Comparison of ENCODE assay signal across 8 cellular contexts in genomic region chr17:43766413-43767052, GRCh38. TPM values are rescaled to one million over a fixed set of nuclear protein-coding genes. Genes with fewer than 3 reads are reported as not detected.
DNase-seq lines count a peak whose midpoint lies in the region; ATAC-seq and TF ChIP-seq lines count a peak whose summit lies in the region.

No MANE protein-coding gene starts in this region.

- no peak overlapping the region for H3K4me2 ChIP-seq in trophoblast cell (ENCODE audit: low read length)

- no peak overlapping the region for H3K9ac ChIP-seq in trophoblast cell (ENCODE audit: low read length)

- H3K23ac ChIP-seq in trophoblast cell (ENCODE audit: low read length), result no peak overlapping the region

- no peak overlapping the region for H4K91ac ChIP-seq in trophoblast cell (ENCODE audit: low read depth, low read length)

- no peak overlapping the region for H3K18ac ChIP-seq in trophoblast cell (ENCODE audit: low read length)

- peaks cover 1% of the 10 kb centered on the region for H3K9me3 ChIP-seq in trophoblast cell (ENCODE audit: insufficient read depth, low read depth, low read length)

- no peak overlapping the region for H2AFZ ChIP-seq in trophoblast cell (ENCODE audit: insufficient read depth, low read length, poor library complexity)

- peak; percentile 78 for TF ChIP-seq CTCF in foreskin fibroblast (IDR thresholded peaks at IDR 0.05; ENCODE audit: low read depth, low read length)

- H2BK5ac ChIP-seq in trophoblast cell (ENCODE audit: low read depth, low read length, poor library complexity), result no peak overlapping the region

- WGBS in trophoblast cell (ENCODE audit: extremely low coverage, insufficient coverage, insufficient read length), result no CpG with 5 or more reads among the region's 7 CpGs

- no peak for ATAC-seq in GM19035 (IDR thresholded peaks at IDR 0.05; ENCODE audit: unreplicated experiment)

- H2BK120ac ChIP-seq in trophoblast cell (ENCODE audit: insufficient read depth, low read length, poor library complexity), result no peak overlapping the region

- H2AK5ac ChIP-seq in trophoblast cell (ENCODE audit: low read length), result no peak overlapping the region

- no peak overlapping the region for H4K8ac ChIP-seq in trophoblast cell (ENCODE audit: low read depth, low read length)

- H3K4me1 ChIP-seq in trophoblast cell (ENCODE audit: control insufficient read depth in 1 of 2, insufficient read depth in 2 of 2, low read length in 2 of 2), result no peaks in the 10 kb centered on the region

- H4K12ac ChIP-seq in trophoblast cell (ENCODE audit: low read depth, low read length), result no peak overlapping the region

- DNase-seq in NCI-H524 (lab: John Stamatoyannopoulos, UW) (peak; percentile 31 to 59), NCI-H524 treated with DMSO at 0.1 percent for 48 hours (lab: John Stamatoyannopoulos, UW) (no peak), NCI-H1694 (lab: John Stamatoyannopoulos, UW) (peak; percentile 43), foreskin fibroblast (peak; percentile 35 to 78), trophoblast cell (peak; percentile 38 to 69), LoVo (ENCODE audit: low spot score) (no peak)
- peak; percentile 73 for DNase-seq in activated CD8-positive, alpha-beta memory T cell treated with anti-CD3 and anti-CD28 coated beads, Interleukin-2, amount 50 U/mL, for 48 hours

- no peak overlapping the region for H3K14ac ChIP-seq in trophoblast cell (ENCODE audit: low read length)

- no peaks in the 10 kb centered on the region for H3K79me1 ChIP-seq in trophoblast cell (ENCODE audit: low read length)

- H2BK12ac ChIP-seq in trophoblast cell (ENCODE audit: low read length), result no peak overlapping the region

- peaks cover 32 to 37% of the 10 kb centered on the region in 2 experiments for H3K36me3 ChIP-seq in trophoblast cell (ENCODE audit: control insufficient read depth in 1 of 2, insufficient read depth in 2 of 2, low read length in 2 of 2)

- no peaks in the 10 kb centered on the region for H3K27me3 ChIP-seq in trophoblast cell (ENCODE audit: insufficient read depth, low read length)

- H3K27ac ChIP-seq in trophoblast cell (ENCODE audit: low read depth, low read length), result no peak overlapping the region

- H3K4me3 ChIP-seq in foreskin fibroblast (ENCODE audit: low read depth in 1 of 2, low read length in 2 of 2), result no peak overlapping the region
- no peak overlapping the region for H3K4me3 ChIP-seq in trophoblast cell (ENCODE audit: low read depth, low read length)

- H3K4ac ChIP-seq in trophoblast cell (ENCODE audit: low read depth, low read length), result no peak overlapping the region

- no peaks in the 10 kb centered on the region for H3K79me2 ChIP-seq in trophoblast cell (ENCODE audit: control insufficient read depth, insufficient read depth, low read length, poor library complexity)

RNA-seq across cellular contexts. Expression of gene SOST, which starts 7.9 kb away (rescaled TPM):
- 0.07 TPM in 2 replicates for polyA plus RNA-seq in trophoblast cell (2013)

RNA-seq across cellular contexts. Expression of gene DUSP3, which starts 12.2 kb away (rescaled TPM):
- 62.1 and 62.7 TPM in 2 replicates for polyA plus RNA-seq in trophoblast cell (2013)

RNA-seq across cellular contexts. Expression of gene CFAP97D1, which starts 13.7 kb away (rescaled TPM):
- polyA plus RNA-seq in trophoblast cell (2013), result 0.03 and 0.05 TPM in 2 replicates

Comparison
In these comparisons a context has a peak if more than half of its experiments do, and no peak if none do; other contexts are left out.
1. DNase-seq: peak in NCI-H524 (2 of 2), NCI-H1694 (single experiment), activated CD8-positive, alpha-beta memory T cell treated with anti-CD3 and anti-CD28 coated beads, Interleukin-2, amount 50 U/mL, for 48 hours (single experiment), foreskin fibroblast (2 of 2) and trophoblast cell (2 of 2); none in NCI-H524 treated with DMSO at 0.1 percent for 48 hours (single experiment) and LoVo (single experiment).